In the genomic region with DNA sequence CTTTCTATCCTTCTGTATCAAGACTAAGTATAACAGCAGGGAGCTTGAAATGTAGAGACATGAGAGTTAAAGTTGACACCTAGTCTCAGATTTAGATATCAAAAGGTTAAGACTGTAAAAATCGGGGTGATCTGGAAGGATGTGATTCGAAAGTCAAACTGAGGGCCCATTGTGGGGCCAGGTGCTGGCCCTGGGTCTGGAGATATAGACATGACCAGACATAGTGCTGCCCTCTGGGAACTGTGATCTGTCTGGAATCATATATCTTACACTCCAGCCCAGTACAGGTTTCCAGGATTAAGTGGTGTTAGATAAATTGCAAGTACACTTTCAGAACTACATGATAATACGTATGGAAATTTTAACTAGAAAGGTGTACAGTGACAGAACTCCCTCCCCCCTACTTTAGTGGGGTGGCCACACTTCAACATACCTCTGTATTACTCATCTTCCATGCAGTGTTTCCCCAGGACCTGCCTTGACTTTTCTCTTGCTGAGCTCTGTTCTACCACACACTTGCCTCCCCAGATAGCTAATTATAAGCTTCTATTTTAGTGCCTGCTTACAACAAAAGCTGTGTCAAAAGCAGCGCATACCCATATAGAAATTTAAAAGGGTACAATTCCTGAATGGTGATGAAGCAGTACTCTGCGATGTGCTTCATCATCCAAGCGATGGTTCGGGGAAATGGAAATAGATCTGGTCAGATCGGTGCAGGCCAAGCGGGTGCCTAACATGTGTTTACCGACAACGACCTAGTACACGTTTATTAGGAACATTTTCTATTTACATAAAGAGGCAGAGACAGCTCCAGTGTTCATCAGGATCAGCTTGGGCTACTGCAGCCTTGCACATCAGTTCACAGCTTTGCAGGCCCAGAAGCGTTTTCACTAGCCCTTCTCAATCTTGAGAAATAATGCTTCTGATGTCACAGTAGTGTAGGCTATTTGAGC, we compare ENCODE assay signal across 9 cellular contexts.
A peak's percentile ranks its signal among the peaks of the same experiment; 100 is the strongest.
DNase-seq lines count a peak whose midpoint lies in the region; ATAC-seq and TF ChIP-seq lines count a peak whose summit lies in the region.
"Had no signal": no experiment of that assay in that cellular context is flagged by ENCODE, and none has a peak within 500 bp of the region (broad histone marks: within the 10 kb centered on the region; RNA-seq: fewer than 3 reads in every experiment).

No MANE protein-coding gene starts in this region.

- H3K79me1 ChIP-seq in mesenchymal stem cell (replicated peaks; ENCODE audit: low read length, poor library complexity, severe bottlenecking): no peaks in the 10 kb centered on the region

- H3K23ac ChIP-seq in mesenchymal stem cell (ENCODE audit: low read length in 2 of 2): no peak overlapping the region

- H3K27me3 ChIP-seq in OCI-LY3 (ENCODE audit: low read depth, low read length) (no peaks in the 10 kb centered on the region), mesenchymal stem cell (ENCODE audit: control insufficient read depth in 1 of 2, insufficient read depth in 1 of 2, low read length in 2 of 2) (no peaks in the 10 kb centered on the region)

- no peak overlapping the region for H3K4me3 ChIP-seq in OCI-LY3 (ENCODE audit: low read length)
- H3K4me3 ChIP-seq in mesenchymal stem cell (ENCODE audit: insufficient read depth in 1 of 2, low read depth in 1 of 2, low read length in 2 of 2): no peak overlapping the region

- H3K27ac ChIP-seq in OCI-LY3 (ENCODE audit: low read length) (peak overlapping the region; percentile 12; the same call in 1 of the 2 replicates), mesenchymal stem cell (ENCODE audit: low read length, poor library complexity, severe bottlenecking) (peak overlapping the region; percentile 0)

- H3K4me1 ChIP-seq in OCI-LY3 (ENCODE audit: low read length): peaks cover 62% of the 10 kb centered on the region
- H3K4me1 ChIP-seq in mesenchymal stem cell (ENCODE audit: control insufficient read depth, insufficient read depth, low read depth, low read length): peaks cover 8% of the 10 kb centered on the region

- H4K91ac ChIP-seq in mesenchymal stem cell (ENCODE audit: low read length): no peak overlapping the region

- H3K9me3 ChIP-seq in OCI-LY3 (ENCODE audit: insufficient read depth, low read length): no peaks in the 10 kb centered on the region
- no peaks in the 10 kb centered on the region for H3K9me3 ChIP-seq in mesenchymal stem cell (ENCODE audit: control insufficient read depth, low read length)

- H4K20me1 ChIP-seq in OCI-LY3 (ENCODE audit: insufficient read depth, low read length): no peaks in the 10 kb centered on the region

- peak overlapping the region; percentile 34 for H2BK5ac ChIP-seq in mesenchymal stem cell (ENCODE audit: low read depth, low read length, poor library complexity, severe bottlenecking)

- no peak overlapping the region for H3K9ac ChIP-seq in OCI-LY3 (ENCODE audit: low read length)
- H3K9ac ChIP-seq in mesenchymal stem cell (ENCODE audit: low read length): no peak overlapping the region

- no peak overlapping the region for H4K8ac ChIP-seq in mesenchymal stem cell (ENCODE audit: low read length)

- H3K4ac ChIP-seq in mesenchymal stem cell (ENCODE audit: low read depth in 1 of 2, low read length in 2 of 2): no peak overlapping the region

- H2AFZ ChIP-seq in OCI-LY3 (ENCODE audit: low read depth, low read length) (peak overlapping the region; percentile 81), mesenchymal stem cell (ENCODE audit: low read depth, low read length) (no peak overlapping the region)

- no peak overlapping the region for H2BK15ac ChIP-seq in mesenchymal stem cell (ENCODE audit: low read depth, poor library complexity, severe bottlenecking)

- no peak overlapping the region for H3K14ac ChIP-seq in mesenchymal stem cell (ENCODE audit: low read length in 2 of 2)

- H2BK120ac ChIP-seq in mesenchymal stem cell (ENCODE audit: low read depth, low read length): no peak overlapping the region

- no peaks in the 10 kb centered on the region for H3K79me2 ChIP-seq in OCI-LY3 (ENCODE audit: low read length)

- no peak for TF ChIP-seq CTCF in OCI-LY3 (IDR thresholded peaks at IDR 0.05; ENCODE audit: low read depth, low read length)

- peak overlapping the region; percentile 52 for H3K4me2 ChIP-seq in OCI-LY3 (ENCODE audit: low read length)
- no peak overlapping the region for H3K4me2 ChIP-seq in mesenchymal stem cell (ENCODE audit: low read length, poor library complexity, severe bottlenecking)

- H2AK5ac ChIP-seq in mesenchymal stem cell (ENCODE audit: low read length, severe bottlenecking): peak overlapping the region; percentile 91

- WGBS in mesenchymal stem cell: 91% methylated on average over 13 of the region's 13 CpGs

- H3K36me3 ChIP-seq in OCI-LY3 (replicated peaks; ENCODE audit: low read depth, low read length) (no peaks in the 10 kb centered on the region), mesenchymal stem cell (ENCODE audit: control insufficient read depth in 1 of 2, insufficient read depth in 2 of 2, low read depth in 1 of 2, low read length in 2 of 2) (no peaks in the 10 kb centered on the region)

- H2BK12ac ChIP-seq in mesenchymal stem cell (ENCODE audit: low read length in 2 of 2): no peak overlapping the region

- DNase-seq in mesenchymal stem cell (no peak), OCI-M1 (lab: John Stamatoyannopoulos, UW) (no peak), foreskin melanocyte (no peak)
- no peak for DNase-seq in NK-92 treated with Interleukin-12 subunit alpha and Interleukin-12 subunit beta, amount 100 ng/mL, for 24 hours (lab: John Stamatoyannopoulos, UW)
- DNase-seq: stimulated activated naive CD4-positive, alpha-beta T cell had no signal

- no peak overlapping the region for H3K18ac ChIP-seq in mesenchymal stem cell (ENCODE audit: low read depth in 1 of 2, low read length in 2 of 2)

- ATAC-seq in GM18499 (IDR thresholded peaks at IDR 0.05; ENCODE audit: insufficient read depth, unreplicated experiment) (peak; percentile 46), GM21576 (IDR thresholded peaks at IDR 0.05; ENCODE audit: unreplicated experiment) (peak; percentile 39), HG02840 (IDR thresholded peaks at IDR 0.05; ENCODE audit: low FRiP score, unreplicated experiment) (no peak)
